In genomic region chr9:114487607-114488300, GRCh38 we compare ENCODE assay signal across 8 cellular contexts. TPM values are rescaled to one million over a fixed set of nuclear protein-coding genes. Genes with fewer than 3 reads are reported as not detected.
A peak's percentile ranks its signal among the peaks of the same experiment; 100 is the strongest.
DNase-seq lines count a peak whose midpoint lies in the region; ATAC-seq and TF ChIP-seq lines count a peak whose summit lies in the region.

No MANE protein-coding gene starts in this region.

- TF ChIP-seq CTCF in OCI-LY1 (IDR thresholded peaks at IDR 0.05; ENCODE audit: low read length) (peak; percentile 93), esophagus squamous epithelium (IDR thresholded peaks at IDR 0.05) (peak in 5 of 6 experiments; percentile 74 to 87 (median 85)), nephron (IDR thresholded peaks at IDR 0.05; ENCODE audit: unreplicated experiment in 3 of 3) (peak; percentile 64 to 73 (median 66)), type B pancreatic cell (conservative IDR thresholded peaks at IDR 0.05) (peak; percentile 83)

- no peaks in the 10 kb centered on the region for H3K27me3 ChIP-seq in OCI-LY1 (ENCODE audit: insufficient read depth, low read length)
- no peaks in the 10 kb centered on the region for H3K27me3 ChIP-seq in esophagus squamous epithelium

- H3K27ac Mint-ChIP-seq in nephron = no peak overlapping the region
- no peak overlapping the region for H3K27ac Mint-ChIP-seq in type B pancreatic cell

- no peak overlapping the region for H3K4me2 ChIP-seq in OCI-LY1 (ENCODE audit: low read length)

- H4K20me1 ChIP-seq in OCI-LY1 (ENCODE audit: insufficient read depth, low read length) = no peaks in the 10 kb centered on the region

- TF ChIP-seq POLR2A in esophagus squamous epithelium (IDR thresholded peaks at IDR 0.05) = no peak

- no peaks in the 10 kb centered on the region for H3K27me3 Mint-ChIP-seq in nephron (ENCODE audit: low read depth)
- no peaks in the 10 kb centered on the region for H3K27me3 Mint-ChIP-seq in type B pancreatic cell

- H3K36me3 ChIP-seq in OCI-LY1 (ENCODE audit: insufficient read depth, low read length) (no peaks in the 10 kb centered on the region), esophagus squamous epithelium (no peaks in the 10 kb centered on the region)

- no peak overlapping the region for H3K27ac ChIP-seq in OCI-LY1 (ENCODE audit: low read depth, low read length, poor library complexity, severe bottlenecking)
- H3K27ac ChIP-seq in esophagus squamous epithelium = no peak overlapping the region

- no peaks in the 10 kb centered on the region for H3K79me2 ChIP-seq in OCI-LY1 (ENCODE audit: insufficient read depth, low read length)

- peak; percentile 53 for ATAC-seq in GM19035 (IDR thresholded peaks at IDR 0.05; ENCODE audit: unreplicated experiment)

- H3K9me3 Mint-ChIP-seq in nephron (no peaks in the 10 kb centered on the region), type B pancreatic cell (no peaks in the 10 kb centered on the region)

- no peak overlapping the region for H3K4me3 Mint-ChIP-seq in nephron
- no peak overlapping the region for H3K4me3 Mint-ChIP-seq in type B pancreatic cell

- H3K36me3 Mint-ChIP-seq in nephron (ENCODE audit: low read depth) (peaks cover 3% of the 10 kb centered on the region), type B pancreatic cell (peaks cover 3% of the 10 kb centered on the region)

- H3K4me1 Mint-ChIP-seq in nephron = peaks cover 6% of the 10 kb centered on the region
- H3K4me1 Mint-ChIP-seq in type B pancreatic cell (ENCODE audit: unreplicated experiment) = peaks cover 18% of the 10 kb centered on the region

- DNase-seq in C1 segment of cervical spinal cord (lab: John Stamatoyannopoulos, UW) (peak in 10 of 14 donors; percentile 17 to 59 (median 44)), HPDE6-E6E7 (ENCODE audit: extremely low spot score) (peak; percentile 70), activated T-cell treated with anti-CD3 and anti-CD28 coated beads for 4 hours (peak; percentile 57), esophagus squamous epithelium (lab: John Stamatoyannopoulos, UW) (no peak), type B pancreatic cell (ENCODE audit: extremely low spot score, unreplicated experiment) (no peak)

- H3K9ac ChIP-seq in OCI-LY1 (ENCODE audit: low read length) = no peak overlapping the region

- H3F3A ChIP-seq in OCI-LY1 (ENCODE audit: insufficient read depth, low read length) = no peaks in the 10 kb centered on the region

- H2AFZ ChIP-seq in OCI-LY1 (ENCODE audit: low read length) = no peak overlapping the region

- H3K4me3 ChIP-seq in OCI-LY1 (ENCODE audit: low read depth, low read length, poor library complexity, severe bottlenecking) (no peak overlapping the region), esophagus squamous epithelium (no peak overlapping the region)

- H3K9me3 ChIP-seq in OCI-LY1 (ENCODE audit: low read length) (no peaks in the 10 kb centered on the region), esophagus squamous epithelium (no peaks in the 10 kb centered on the region)

- 65 to 75% methylated on average over 5 to 6 of the region's 6 CpGs for WGBS in esophagus squamous epithelium, 2 donors

- H3K4me1 ChIP-seq in OCI-LY1 (ENCODE audit: insufficient read depth, low read length, severe bottlenecking) = no peaks in the 10 kb centered on the region
- H3K4me1 ChIP-seq in esophagus squamous epithelium = peaks cover 7 to 31% (median 10%) of the 10 kb centered on the region in 3 donors

- intact Hi-C loops in esophagus squamous epithelium (cut with DNase I) = loop anchor here (5.0 kb wide), 1 partner anchor 165 kb away; no protein-coding TSS in a partner anchor

- no peaks in the 10 kb centered on the region for H3K9me2 ChIP-seq in OCI-LY1 (ENCODE audit: low read depth, low read length)

RNA-seq across cellular contexts. Expression of gene WHRN, which starts 17.5 kb away (rescaled TPM):
- total RNA-seq in esophagus squamous epithelium (1 to 10 TPM; 2.9 to 6.1 (median 3.4) TPM), type B pancreatic cell (ENCODE audit: low replicate concordance) (12.2 and 13.3 TPM in 2 replicates)

Comparison
In these comparisons a context has a peak if more than half of its experiments do, and no peak if none do; other contexts are left out.
1. DNase-seq: peak in C1 segment of cervical spinal cord (10 of 14), HPDE6-E6E7 (single experiment) and activated T-cell treated with anti-CD3 and anti-CD28 coated beads for 4 hours (single experiment); none in esophagus squamous epithelium (single experiment) and type B pancreatic cell (single experiment).
2. Peak in every context shown above with its lines, with median percentiles within 50 percentile points of each other: CTCF ChIP-seq.